13 cellular contexts compared by ENCODE assay signal in genomic region chr2:237412646-237413292, GRCh38. TPM values are rescaled to one million over a fixed set of nuclear protein-coding genes. Genes with fewer than 3 reads are reported as not detected.
DNase-seq lines count a peak whose midpoint lies in the region; ATAC-seq and TF ChIP-seq lines count a peak whose summit lies in the region.
"Had no signal": no experiment of that assay in that cellular context is flagged by ENCODE, and none has a peak within 500 bp of the region (broad histone marks: within the 10 kb centered on the region; RNA-seq: fewer than 3 reads in every experiment).

No MANE protein-coding gene starts in this region.

- DNase-seq in ascending aorta (ENCODE audit: low spot score in 2 of 2), result no peak
- DNase-seq in heart left ventricle, result peak in 1 of 5 donors; percentile 48
- DNase-seq in osteoblast (ENCODE audit: insufficient read length, low spot score, missing footprints), result no peak
- DNase-seq in upper lobe of right lung, result no peak
- DNase-seq in NCI-H510A (lab: John Stamatoyannopoulos, UW), result no peak
- DNase-seq: activated CD4-positive, CD25-positive, alpha-beta regulatory T cell; NCI-H526 treated with DMSO at 0.1 percent for 48 hours; SIG-M5 had no signal

- H3K4me2 ChIP-seq in osteoblast (ENCODE audit: insufficient read depth, low read length), result peak overlapping the region; percentile 97

- TF ChIP-seq CTCF in ascending aorta (IDR thresholded peaks at IDR 0.05), result no peak
- TF ChIP-seq CTCF in heart left ventricle (IDR thresholded peaks at IDR 0.05), result no peak
- no peak for TF ChIP-seq CTCF in osteoblast (IDR thresholded peaks at IDR 0.05; ENCODE audit: extremely low read depth, low read depth, low read length)
- no peak for TF ChIP-seq CTCF in upper lobe of right lung (IDR thresholded peaks at IDR 0.05)

- no peak overlapping the region for H2AFZ ChIP-seq in osteoblast (ENCODE audit: low read length)

- H3K9me3 ChIP-seq in ascending aorta (no peaks in the 10 kb centered on the region), heart left ventricle (no peaks in the 10 kb centered on the region), osteoblast (ENCODE audit: low read depth, low read length) (no peaks in the 10 kb centered on the region), upper lobe of right lung (no peaks in the 10 kb centered on the region)

- no peaks in the 10 kb centered on the region for H3K36me3 ChIP-seq in ascending aorta
- H3K36me3 ChIP-seq in heart left ventricle, result no peaks in the 10 kb centered on the region
- peaks cover 18% of the 10 kb centered on the region for H3K36me3 ChIP-seq in osteoblast (ENCODE audit: insufficient read depth, low read length)
- no peaks in the 10 kb centered on the region for H3K36me3 ChIP-seq in upper lobe of right lung

- ATAC-seq in heart left ventricle (peak in 3 of 4 donors; percentile 30 to 44 (median 38)), upper lobe of right lung (peak; percentile 37), GM19328 (IDR thresholded peaks at IDR 0.05; ENCODE audit: unreplicated experiment) (no peak), HG02678 (IDR thresholded peaks at IDR 0.05; ENCODE audit: unreplicated experiment) (no peak), HG02798 (IDR thresholded peaks at IDR 0.05; ENCODE audit: poor library complexity, unreplicated experiment) (no peak)
- ATAC-seq: activated T-helper 17 cell treated with anti-CD3 and anti-CD28 coated beads, Interleukin-2, amount 50 U/mL, for 72 hours had no signal

- H3K27ac ChIP-seq in ascending aorta (peak overlapping the region; percentile 76 to 77), heart left ventricle (peak overlapping the region; percentile 26 to 91 (median 78)), osteoblast (ENCODE audit: low read depth, low read length) (peak overlapping the region; percentile 96), upper lobe of right lung (peak overlapping the region; percentile 73)
- H3K27ac ChIP-seq: HL-60 had no signal

- H3K4me1 ChIP-seq in ascending aorta (peaks cover 9 to 21% of the 10 kb centered on the region in 2 donors), heart left ventricle (peaks cover 0 to 29% (median 7%) of the 10 kb centered on the region in 12 donors), osteoblast (ENCODE audit: insufficient read depth, low read length) (peaks cover 45% of the 10 kb centered on the region), upper lobe of right lung (no peaks in the 10 kb centered on the region)

- peak overlapping the region; percentile 45 to 67 for H3K4me3 ChIP-seq in ascending aorta
- H3K4me3 ChIP-seq in heart left ventricle, result peak overlapping the region; percentile 26 to 71 (median 56)
- peak overlapping the region; percentile 86 for H3K4me3 ChIP-seq in osteoblast (ENCODE audit: insufficient read depth, low read length)
- peak overlapping the region; percentile 40 for H3K4me3 ChIP-seq in upper lobe of right lung

- H4K20me1 ChIP-seq in osteoblast (ENCODE audit: insufficient read depth, low read length), result peaks cover 15% of the 10 kb centered on the region

- intact Hi-C loops in ascending aorta (cut with DNase I) (loop anchor here (2.0 to 10.0 kb wide), 3 partner anchors 98 to 288 kb away; no protein-coding TSS in a partner anchor), heart left ventricle (cut with DNase I) (loop anchor here in 8 of 10 donors (2.0 to 10.0 kb wide), 7 partner anchors 240 to 288 kb away; no protein-coding TSS in a partner anchor), upper lobe of right lung (cut with DNase I) (no loop called here)

- 66 to 83% (median 70%) methylated on average over 9 to 14 of the region's 14 CpGs for WGBS in heart left ventricle, 4 donors

- TF ChIP-seq POLR2A in heart left ventricle (IDR thresholded peaks at IDR 0.05), result no peak

- peaks cover 75% of the 10 kb centered on the region for H3K79me2 ChIP-seq in osteoblast (ENCODE audit: insufficient read depth, low read length)

- H3K27me3 ChIP-seq in ascending aorta (no peaks in the 10 kb centered on the region), heart left ventricle (peaks cover 0 to 7% (median 0%) of the 10 kb centered on the region in 9 donors), osteoblast (ENCODE audit: insufficient read depth, low read length) (no peaks in the 10 kb centered on the region), upper lobe of right lung (no peaks in the 10 kb centered on the region)

RNA-seq across cellular contexts. Expression of gene COL6A3, which starts 1.2 kb away (rescaled TPM):
- total RNA-seq in ascending aorta (156 TPM), heart left ventricle (100 to 1,000 TPM in 3 of 9 donors, 10 to 100 TPM in 6; 41.3 to 290 (median 87.3) TPM), osteoblast (4,017 and 4,247 TPM in 2 replicates), upper lobe of right lung (119 TPM)
- 100 to 1,000 TPM in 1 of 2 donors, 10 to 100 TPM in 1; 17.4 to 115 TPM for polyA plus RNA-seq in heart left ventricle

Comparison
In these comparisons a context has a peak if more than half of its experiments do, and no peak if none do; other contexts are left out.
1. ATAC-seq: peak in heart left ventricle (3 of 4) and upper lobe of right lung (single experiment); none in GM19328 (single experiment), HG02678 (single experiment) and HG02798 (single experiment).
2. RNA of gene COL6A3, which starts 1.2 kb away (total RNA-seq): 4,017 to 4,247 TPM in osteoblast; 156 TPM in ascending aorta (single experiment), 119 TPM in upper lobe of right lung (single experiment) and 41.3 to 290 TPM in heart left ventricle; every median in the first group is over 10 times any median in the second.
3. Peak in every context shown above with its lines, with median percentiles within 50 percentile points of each other: H3K27ac ChIP-seq and H3K4me3 ChIP-seq.